In genomic region chr19:49017041-49017665, GRCh38 we compare ENCODE assay signal across 8 cellular contexts. TPM values are rescaled to one million over a fixed set of nuclear protein-coding genes. Genes with fewer than 3 reads are reported as not detected.
DNase-seq lines count a peak whose midpoint lies in the region; ATAC-seq, FAIRE-seq and TF ChIP-seq lines count a peak whose summit lies in the region.

TSS of gene LHB (minus strand) at chr19:49017091. CDS start at chr19:49017081, 10 bp downstream.

- TF ChIP-seq CTCF in OCI-LY3 (IDR thresholded peaks at IDR 0.05; ENCODE audit: low read depth, low read length) (no peak), epithelial cell of proximal tubule (conservative IDR thresholded peaks at IDR 0.05; ENCODE audit: low read depth, low read length) (no peak), ovary (IDR thresholded peaks at IDR 0.05) (no peak), omental fat pad (IDR thresholded peaks at IDR 0.05) (no peak)

- peak within 1 kb of the TSS; percentile 77 to 94 (median 89) for H3K4me3 Mint-ChIP-seq in CD8-positive, alpha-beta memory T cell

- H2AFZ ChIP-seq in OCI-LY3 (ENCODE audit: low read depth, low read length): no peak within 1 kb of the TSS

- H3K79me2 ChIP-seq in OCI-LY3 (ENCODE audit: low read length): no peaks in the 10 kb centered on the region

- POLR2A ChIA-PET in CD8-positive, alpha-beta memory T cell (lab: Charles Lee): interaction anchor here (0.5 to 1.2 kb wide), 3 partner anchors 25 to 750 kb away, joined by 3 read pairs; partner anchors contain the start of gene AP2A1

- H3K4me2 ChIP-seq in OCI-LY3 (ENCODE audit: low read length): peak within 1 kb of the TSS; percentile 20; the same call in 1 of the 2 replicates

- no peaks in the 10 kb centered on the region for H3K9me3 Mint-ChIP-seq in CD8-positive, alpha-beta memory T cell

- H4K20me1 ChIP-seq in OCI-LY3 (ENCODE audit: insufficient read depth, low read length): no peaks in the 10 kb centered on the region

- no peak for DNase-seq in CD8-positive, alpha-beta memory T cell
- DNase-seq in epithelial cell of proximal tubule (ENCODE audit: low read depth) (no peak), ovary (no peak), GM19239 (ENCODE audit: insufficient read length, low spot score) (no peak), NCI-H2107 treated with DMSO at 0.1 percent for 48 hours (lab: John Stamatoyannopoulos, UW; ENCODE audit: unreplicated experiment) (no peak), omental fat pad (ENCODE audit: low spot score) (no peak)

- no peaks in the 10 kb centered on the region for H3K36me3 ChIP-seq in CD8-positive, alpha-beta memory T cell (ENCODE audit: insufficient read depth, low read length)
- H3K36me3 ChIP-seq in OCI-LY3 (replicated peaks; ENCODE audit: low read depth, low read length): peaks cover 21% of the 10 kb centered on the region
- no peaks in the 10 kb centered on the region for H3K36me3 ChIP-seq in ovary

- H3K4me1 ChIP-seq in CD8-positive, alpha-beta memory T cell (ENCODE audit: insufficient read depth, low read length): peaks cover 6% of the 10 kb centered on the region
- peaks cover 10% of the 10 kb centered on the region for H3K4me1 ChIP-seq in OCI-LY3 (ENCODE audit: low read length)
- peaks cover 7% of the 10 kb centered on the region for H3K4me1 ChIP-seq in ovary (ENCODE audit: insufficient read depth)

- ATAC-seq in omental fat pad (ENCODE audit: low FRiP score): no peak
- no peak for ATAC-seq in HG02973 (IDR thresholded peaks at IDR 0.05; ENCODE audit: unreplicated experiment)

- WGBS in ovary, 3 donors: 61 to 64% (median 62%) methylated on average over 15 to 17 of the region's 17 CpGs

- no peaks in the 10 kb centered on the region for H3K27me3 Mint-ChIP-seq in CD8-positive, alpha-beta memory T cell

- CTCF ChIA-PET in CD8-positive, alpha-beta memory T cell (lab: Charles Lee): interaction anchor here (0.8 to 3.4 kb wide), 6 partner anchors 8 to 51 kb away, joined by 3 to 25 read pairs (median 6); partner anchors contain the start of genes FTL, GYS1 and RUVBL2

- H3K27ac Mint-ChIP-seq in CD8-positive, alpha-beta memory T cell: peak within 1 kb of the TSS; percentile 17 to 92 (median 66)

- intact Hi-C loops in ovary (cut with DNase I): no loop called here

- H3K27ac ChIP-seq in CD8-positive, alpha-beta memory T cell (ENCODE audit: low read depth, low read length): no peak within 1 kb of the TSS
- no peak within 1 kb of the TSS for H3K27ac ChIP-seq in OCI-LY3 (ENCODE audit: low read length)
- H3K27ac ChIP-seq in ovary: no peak within 1 kb of the TSS

- no peak for TF ChIP-seq POLR2A in ovary (IDR thresholded peaks at IDR 0.05)

- H3K27me3 ChIP-seq in CD8-positive, alpha-beta memory T cell (ENCODE audit: insufficient read depth, low read length, poor library complexity, severe bottlenecking): no peaks in the 10 kb centered on the region
- no peaks in the 10 kb centered on the region for H3K27me3 ChIP-seq in OCI-LY3 (ENCODE audit: low read depth, low read length)
- H3K27me3 ChIP-seq in ovary: no peaks in the 10 kb centered on the region

- H3K4me1 Mint-ChIP-seq in CD8-positive, alpha-beta memory T cell: peaks cover 21 to 42% (median 23%) of the 10 kb centered on the region in 3 donors

- no peaks in the 10 kb centered on the region for H3K9me3 ChIP-seq in CD8-positive, alpha-beta memory T cell (ENCODE audit: low read length)
- H3K9me3 ChIP-seq in OCI-LY3 (ENCODE audit: insufficient read depth, low read length): no peaks in the 10 kb centered on the region
- H3K9me3 ChIP-seq in ovary: no peaks in the 10 kb centered on the region

- TF ChIP-seq EP300 in ovary (IDR thresholded peaks at IDR 0.05): no peak

- peaks cover 0 to 20% (median 0%) of the 10 kb centered on the region in 3 donors for H3K36me3 Mint-ChIP-seq in CD8-positive, alpha-beta memory T cell

- FAIRE-seq in GM19239 (lab: Jason Lieb, UNC): no peak

- H3K9ac ChIP-seq in OCI-LY3 (ENCODE audit: low read length): no peak within 1 kb of the TSS

- H3K4me3 ChIP-seq in CD8-positive, alpha-beta memory T cell (ENCODE audit: low read length): peak within 1 kb of the TSS; percentile 61
- H3K4me3 ChIP-seq in OCI-LY3 (ENCODE audit: low read length) (no peak within 1 kb of the TSS), epithelial cell of proximal tubule (ENCODE audit: low read depth, low read length) (peak within 1 kb of the TSS; percentile 48), ovary (peak within 1 kb of the TSS; percentile 29)

RNA-seq across cellular contexts. Expression of gene LHB, which starts in this region (rescaled TPM):
- total RNA-seq in CD8-positive, alpha-beta memory T cell: not detected
- polyA plus RNA-seq in CD8-positive, alpha-beta memory T cell: not detected
- 3.6 TPM in 1 of 2 replicates, not detected in the other for total RNA-seq in epithelial cell of proximal tubule
- not detected for total RNA-seq in ovary
- not detected for polyA plus RNA-seq in ovary
- not detected for total RNA-seq in omental fat pad
